25 cellular contexts compared by ENCODE assay signal in genomic region chr9:78644359-78644758, GRCh38.
"Had no signal": no experiment of that assay in that cellular context is flagged by ENCODE, and none has a peak within 500 bp of the region (broad histone marks: within the 10 kb centered on the region; RNA-seq: fewer than 3 reads in every experiment).

No MANE protein-coding gene starts in this region.

- ATAC-seq: foreskin keratinocyte; gastroesophageal sphincter; heart left ventricle; left ventricle myocardium superior; lower lobe of right lung; naive thymus-derived CD8-positive, alpha-beta T cell; sciatic nerve; stimulated activated naive CD8-positive, alpha-beta T cell treated with anti-CD3 and anti-CD28 coated beads, Interleukin-15, amount 100 ng/mL, for 72 hours had no signal

- H3K4me2 ChIP-seq: hepatocyte, smooth muscle cell had no signal

- H3K27ac ChIP-seq: dorsolateral prefrontal cortex, esophagus squamous epithelium, foreskin keratinocyte, gastroesophageal sphincter, heart left ventricle, hepatocyte, lower lobe of right lung, prostate gland, right atrium auricular region, thyroid gland had no signal

- H3K4me3 ChIP-seq: dorsolateral prefrontal cortex, esophagus squamous epithelium, gastroesophageal sphincter, heart left ventricle, hepatocyte, lower lobe of right lung, prostate gland, right atrium auricular region, smooth muscle cell, thyroid gland had no signal

- H3K36me3 ChIP-seq: esophagus squamous epithelium, gastroesophageal sphincter, heart left ventricle, lower lobe of right lung, prostate gland, right atrium auricular region, thyroid gland had no signal

- DNase-seq: cerebellar nuclear complex; dorsolateral prefrontal cortex; effector CD4-positive, alpha-beta T cell; esophagus squamous epithelium; foreskin keratinocyte; heart left ventricle; left ventricle myocardium superior; lower lobe of right lung; naive thymus-derived CD8-positive, alpha-beta T cell; nephron progenitor cell; nucleus accumbens; stimulated activated CD4-positive, alpha-beta T cell treated with anti-CD3 and anti-CD28 coated beads, Interleukin-12 subunit alpha, Interleukin-12 subunit beta, amount 100 ng/mL, for 4 hours; stimulated activated CD4-positive, alpha-beta T cell treated with anti-CD3 and anti-CD28 coated beads, Interleukin-1b, Interleukin-23, amount 100 ng/mL, for 48 hours; stimulated activated CD4-positive, alpha-beta T cell treated with anti-CD3 and anti-CD28 coated beads, Interleukin-4, amount 100 ng/mL, for 1 hour; stimulated activated CD8-positive, alpha-beta memory T cell treated with anti-CD3 and anti-CD28 coated beads, Interleukin-4, amount 100 ng/mL, for 48 hours; stimulated activated naive CD4-positive, alpha-beta T cell; stimulated activated naive CD8-positive, alpha-beta T cell treated with anti-CD3 and anti-CD28 coated beads, Interleukin-15, amount 100 ng/mL, for 72 hours; thyroid gland; trophoblast cell had no signal

- H3K4me1 ChIP-seq: esophagus squamous epithelium, foreskin keratinocyte, gastroesophageal sphincter, heart left ventricle, lower lobe of right lung, prostate gland, right atrium auricular region, thyroid gland had no signal

- H3K27me3 ChIP-seq: dorsolateral prefrontal cortex, esophagus squamous epithelium, foreskin keratinocyte, gastroesophageal sphincter, heart left ventricle, hepatocyte, right atrium auricular region, thyroid gland had no signal

- H3K9me3 ChIP-seq: esophagus squamous epithelium, lower lobe of right lung, prostate gland, thyroid gland had no signal

- H2AFZ ChIP-seq: hepatocyte had no signal
